ENCODE assay signal across 21 cellular contexts in the genomic region with DNA sequence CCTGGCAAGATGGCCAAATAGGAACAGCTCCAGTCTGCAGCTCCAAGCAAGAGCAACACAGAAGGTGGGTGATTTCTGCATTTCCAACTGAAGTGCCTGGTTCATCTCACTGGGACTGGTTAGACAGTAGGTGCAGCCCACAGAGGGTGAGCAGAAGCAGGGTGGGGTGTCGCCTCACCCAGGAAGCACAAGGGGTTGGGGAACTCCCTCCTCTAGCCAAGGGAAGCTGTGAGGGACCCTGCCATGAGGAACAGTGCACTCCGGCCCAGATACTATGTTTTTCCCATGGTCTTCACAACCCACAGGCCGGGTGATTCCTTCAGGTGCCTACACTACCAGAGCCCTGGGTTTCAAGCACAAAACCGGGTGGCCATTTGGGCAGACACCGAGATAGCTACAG. TPM values are rescaled to one million over a fixed set of nuclear protein-coding genes. Genes with fewer than 3 reads are reported as not detected.
"Had no signal": no experiment of that assay in that cellular context is flagged by ENCODE, and none has a peak within 500 bp of the region (broad histone marks: within the 10 kb centered on the region; RNA-seq: fewer than 3 reads in every experiment).

No MANE protein-coding gene starts in this region.

RNA-seq across cellular contexts. Expression of a gene that starts 56.4 kb away (rescaled TPM):
- total RNA-seq: activated CD4-positive, alpha-beta memory T cell treated with anti-CD3 and anti-CD28 coated beads, Interleukin-2, amount 10 ng/mL, durations not matched to agents 7 days and 5 days; activated CD4-positive, alpha-beta T cell treated with anti-CD3 and anti-CD28 coated beads for 36 hours; activated CD8-positive, alpha-beta memory T cell treated with anti-CD3 and anti-CD28 coated beads for 36 hours; activated CD8-positive, alpha-beta T cell treated with anti-CD3 and anti-CD28 coated beads, Interleukin-2, amount 10 ng/mL, durations not matched to agents 7 days and 5 days; activated naive CD4-positive, alpha-beta T cell treated with anti-CD3 and anti-CD28 coated beads for 36 hours; activated naive CD4-positive, alpha-beta T cell treated with anti-CD3 and anti-CD28 coated beads, Interleukin-2, amount 50 U/mL, for 72 hours; activated naive CD8-positive, alpha-beta T cell treated with anti-CD3 and anti-CD28 coated beads, Interleukin-2, amount 10 ng/mL, durations not matched to agents 7 days and 5 days; activated T-cell treated with anti-CD3 and anti-CD28 coated beads, Interleukin-2, amount 50 U/mL, for 4 hours; activated T-cell treated with anti-CD3 and anti-CD28 coated beads, Interleukin-2, amount 50 U/mL, for 72 hours; activated T-helper 1 cell treated with anti-CD3 and anti-CD28 coated beads, Interleukin-12 subunit alpha, Interleukin-12 subunit beta, Interleukin-2, Interleukin-4 antibody, amounts not matched to agents 30 ng/mL and 10 ng/mL and 1 ng/mL, durations not matched to agents 14 hours and 24 hours and 36 hours; activated T-helper 17 cell treated with anti-CD3 and anti-CD28 coated beads, Interleukin-2, amount 50 U/mL, for 72 hours; ascending aorta; bronchial epithelial cell; cardiac muscle cell; chondrocyte; T-cell; T-helper 1 cell treated with Interleukin-12 subunit alpha and Interleukin-12 subunit beta and Interleukin-4 antibody, amounts not matched to agents 30 ng/mL and 1 ng/mL, for 36 hours; T-helper 17 cell; T-helper 2 cell treated with Interferon-gamma antibody and Interleukin-4, amounts not matched to agents 100 ng/mL and 5 ng/mL, for 36 hours; WTC11 had no signal
- polyA plus RNA-seq: adipose tissue, cardiac muscle cell had no signal
